ENCODE assay signal across 8 cellular contexts in genomic region chr13:44904982-44905381, GRCh38.
DNase-seq lines count a peak whose midpoint lies in the region; ATAC-seq and TF ChIP-seq lines count a peak whose summit lies in the region.

No MANE protein-coding gene starts in this region.

- H3K4me1 Mint-ChIP-seq in neural progenitor cell (peaks cover 72% of the 10 kb centered on the region), progenitor cell of endocrine pancreas (ENCODE audit: low read depth) (peaks cover 24% of the 10 kb centered on the region)

- H3K36me3 Mint-ChIP-seq in neural progenitor cell (no peaks in the 10 kb centered on the region), progenitor cell of endocrine pancreas (ENCODE audit: insufficient read depth) (no peaks in the 10 kb centered on the region)

- no peak overlapping the region for H3K9ac ChIP-seq in neural progenitor cell

- TF ChIP-seq CTCF in neural progenitor cell (IDR thresholded peaks at IDR 0.05) (no peak), GM10266 (IDR thresholded peaks at IDR 0.05; ENCODE audit: control insufficient read depth, insufficient read depth, low read depth, missing control alignments) (no peak), progenitor cell of endocrine pancreas (IDR thresholded peaks at IDR 0.05; ENCODE audit: unreplicated experiment) (no peak)

- no peaks in the 10 kb centered on the region for H3K27me3 ChIP-seq in neural progenitor cell

- no peaks in the 10 kb centered on the region for H3F3A ChIP-seq in neural progenitor cell (ENCODE audit: low read depth)

- ATAC-seq in GM21526 (IDR thresholded peaks at IDR 0.05; ENCODE audit: low FRiP score, unreplicated experiment) (no peak), HG03342 (IDR thresholded peaks at IDR 0.05; ENCODE audit: unreplicated experiment) (no peak)

- no peaks in the 10 kb centered on the region for H3K79me2 ChIP-seq in neural progenitor cell (ENCODE audit: low read depth)

- H3K27ac Mint-ChIP-seq in neural progenitor cell (peak overlapping the region; percentile 96), progenitor cell of endocrine pancreas (no peak overlapping the region)

- H3K4me3 Mint-ChIP-seq in neural progenitor cell (peak overlapping the region; percentile 25), progenitor cell of endocrine pancreas (ENCODE audit: low read depth) (no peak overlapping the region)

- no peaks in the 10 kb centered on the region for H3K36me3 ChIP-seq in neural progenitor cell

- no peaks in the 10 kb centered on the region for H3K9me3 ChIP-seq in neural progenitor cell (ENCODE audit: low read depth)

- peak overlapping the region; percentile 9 for H3K4me2 ChIP-seq in neural progenitor cell

- H2AFZ ChIP-seq in neural progenitor cell (replicated peaks) = no peak overlapping the region

- H3K4me1 ChIP-seq in neural progenitor cell = peaks cover 31% of the 10 kb centered on the region

- peaks cover 10% of the 10 kb centered on the region for H3K27me3 Mint-ChIP-seq in neural progenitor cell (ENCODE audit: insufficient read depth, low read depth)
- H3K27me3 Mint-ChIP-seq in progenitor cell of endocrine pancreas = no peaks in the 10 kb centered on the region

- no peak overlapping the region for H3K27ac ChIP-seq in neural progenitor cell

- no peaks in the 10 kb centered on the region for H4K20me1 ChIP-seq in neural progenitor cell (ENCODE audit: low read depth)

- H3K9me3 Mint-ChIP-seq in neural progenitor cell (peaks cover 6% of the 10 kb centered on the region), progenitor cell of endocrine pancreas (ENCODE audit: low read depth) (no peaks in the 10 kb centered on the region)

- DNase-seq in AG08396 (ENCODE audit: low spot score) (peak; percentile 83), NCI-H2227 treated with DMSO at 0.1 percent for 48 hours (lab: John Stamatoyannopoulos, UW) (peak; percentile 42), fibroblast of gingiva (ENCODE audit: low read depth) (peak; percentile 99), neural progenitor cell (ENCODE audit: low spot score) (no peak), GM10266 (ENCODE audit: extremely low spot score) (no peak), progenitor cell of endocrine pancreas (ENCODE audit: low spot score, unreplicated experiment) (no peak)

- H3K4me3 ChIP-seq in neural progenitor cell = no peak overlapping the region

Comparison
In these comparisons a context has a peak if more than half of its experiments do, and no peak if none do; other contexts are left out.
1. DNase-seq: peak in AG08396 (single experiment), NCI-H2227 treated with DMSO at 0.1 percent for 48 hours (single experiment) and fibroblast of gingiva (single experiment); none in neural progenitor cell (single experiment), GM10266 (single experiment) and progenitor cell of endocrine pancreas (single experiment).